25 cellular contexts compared by ENCODE assay signal in genomic region chr9:114470581-114470980, GRCh38.
"Had no signal": no experiment of that assay in that cellular context is flagged by ENCODE, and none has a peak within 500 bp of the region (broad histone marks: within the 10 kb centered on the region; RNA-seq: fewer than 3 reads in every experiment).

No MANE protein-coding gene starts in this region.

- H3K27ac ChIP-seq: colonic mucosa, epithelial cell of prostate, esophagus squamous epithelium, gastrocnemius medialis, heart right ventricle, left lung had no signal

- ATAC-seq: effector memory CD8-positive, alpha-beta T cell; esophagus mucosa; gastrocnemius medialis; heart right ventricle; left cardiac atrium; left lung; left ventricle myocardium superior; mucosa of descending colon had no signal

- H3K27me3 ChIP-seq: colonic mucosa, esophagus squamous epithelium, gastrocnemius medialis, left lung had no signal

- H3K4me1 Mint-ChIP-seq: endodermal cell had no signal

- H3K27ac Mint-ChIP-seq: dendritic cell treated with granulocyte-macrophage colony-stimulating factor and Interleukin-4, amounts not matched to agents 40 ng/mL and 50 ng/mL, for 4 days; endodermal cell; memory B cell; mesothelial cell of epicardium had no signal

- H3K4me1 ChIP-seq: colonic mucosa, gastrocnemius medialis, heart right ventricle, left lung had no signal

- H3K27me3 Mint-ChIP-seq: effector memory CD8-positive, alpha-beta T cell; naive B cell had no signal

- DNase-seq: colonic mucosa; cortex of kidney; effector CD8-positive, alpha-beta T cell; effector memory CD8-positive, alpha-beta T cell; endodermal cell; erythroblast; esophagus squamous epithelium; foreskin fibroblast; foreskin melanocyte; gastrocnemius medialis; glutamatergic neuron; heart right ventricle; left cardiac atrium; left lung; left ventricle myocardium superior; mammary epithelial cell; mesendoderm; mucosa of descending colon; naive B cell had no signal

- H3K4me3 ChIP-seq: colonic mucosa, esophagus squamous epithelium, gastrocnemius medialis, heart right ventricle, left lung, lung, mucosa of descending colon had no signal

- H3K36me3 ChIP-seq: colonic mucosa, esophagus squamous epithelium, gastrocnemius medialis, heart right ventricle, left lung had no signal

- H3K9me3 ChIP-seq: colonic mucosa, esophagus squamous epithelium, gastrocnemius medialis, left lung, mucosa of descending colon had no signal

- H3K4me3 Mint-ChIP-seq: dendritic cell treated with granulocyte-macrophage colony-stimulating factor and Interleukin-4, amounts not matched to agents 40 ng/mL and 50 ng/mL, for 4 days; effector memory CD8-positive, alpha-beta T cell; endodermal cell; memory B cell; mesothelial cell of epicardium; naive B cell had no signal
